Comparison of ENCODE assay signal across 1 cellular context in the genomic region with DNA sequence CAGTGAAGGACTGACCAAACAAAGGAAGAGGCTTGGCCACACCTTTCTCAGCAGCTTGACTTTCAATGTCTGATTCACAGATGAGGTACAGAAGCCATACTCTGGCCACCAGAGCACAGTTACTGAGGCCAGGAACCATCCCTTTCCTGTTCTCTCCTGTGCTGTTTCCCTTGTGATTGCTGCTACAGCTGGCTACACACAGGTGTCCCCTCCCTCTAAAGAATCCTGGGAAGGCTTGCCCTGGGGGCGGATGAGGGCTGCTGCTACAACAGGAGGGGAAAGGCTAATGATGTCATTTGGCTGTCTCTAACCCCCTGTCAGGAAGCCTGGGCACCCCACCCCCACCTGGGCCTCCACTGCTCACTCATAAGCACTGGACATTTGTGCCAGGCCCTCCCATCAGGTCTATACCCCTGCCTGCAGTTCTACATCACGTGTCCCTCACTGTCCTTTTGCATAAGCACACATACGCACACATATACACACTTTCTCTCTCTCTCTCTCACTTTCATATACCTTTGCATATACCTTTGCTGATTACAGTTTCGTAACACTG.
TF ChIP-seq lines count a peak whose summit lies in the region.

No MANE protein-coding gene starts in this region.

TF ChIP-seq in GM12878, 131 proteins besides CTCF, POLR2A, EP300 and RAD21:
- TF ChIP-seq, protein P1, sequence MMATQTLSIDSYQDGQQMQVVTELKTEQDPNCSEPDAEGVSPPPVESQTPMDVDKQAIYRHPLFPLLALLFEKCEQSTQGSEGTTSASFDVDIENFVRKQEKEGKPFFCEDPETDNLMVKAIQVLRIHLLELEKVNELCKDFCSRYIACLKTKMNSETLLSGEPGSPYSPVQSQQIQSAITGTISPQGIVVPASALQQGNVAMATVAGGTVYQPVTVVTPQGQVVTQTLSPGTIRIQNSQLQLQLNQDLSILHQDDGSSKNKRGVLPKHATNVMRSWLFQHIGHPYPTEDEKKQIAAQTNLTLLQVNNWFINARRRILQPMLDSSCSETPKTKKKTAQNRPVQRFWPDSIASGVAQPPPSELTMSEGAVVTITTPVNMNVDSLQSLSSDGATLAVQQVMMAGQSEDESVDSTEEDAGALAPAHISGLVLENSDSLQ (IDR thresholded peaks at IDR 0.05) = peak; percentile 36; the same call in 1 of the 2 replicates
- peak; percentile 35; the same call in 1 of the 2 replicates for TF ChIP-seq MEF2A (IDR thresholded peaks at IDR 0.05; ENCODE audit: insufficient read depth, low read depth, low read length)
- TF ChIP-seq POU2F2 (IDR thresholded peaks at IDR 0.05; ENCODE audit: borderline replicate concordance, low read depth, low read length) = peak; percentile 96
- TF ChIP-seq IRF4 (IDR thresholded peaks at IDR 0.05; ENCODE audit: low read depth, low read length) = peak; percentile 78; the same call in 1 of the 2 replicates
- TF ChIP-seq BRCA1 (IDR thresholded peaks at IDR 0.05; ENCODE audit: low read depth, low read length) = no peak
- TF ChIP-seq, protein P2, sequence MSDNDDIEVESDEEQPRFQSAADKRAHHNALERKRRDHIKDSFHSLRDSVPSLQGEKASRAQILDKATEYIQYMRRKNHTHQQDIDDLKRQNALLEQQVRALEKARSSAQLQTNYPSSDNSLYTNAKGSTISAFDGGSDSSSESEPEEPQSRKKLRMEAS (IDR thresholded peaks at IDR 0.05; ENCODE audit: low read depth, low read length) = 0 out of 2 replicates have a peak, but pooled peaks have one; percentile 30
- peak in 1 of 2 experiments; percentile 38; a peak in 1 of 4 replicates for TF ChIP-seq ETV6 (conservative IDR thresholded peaks at IDR 0.05 in 1 of 2, IDR thresholded peaks at IDR 0.05 in 1 of 2; ENCODE audit: borderline replicate concordance in 1 of 2, low read depth in 1 of 2)
- 0 out of 2 replicates have a peak, but pooled peaks have one; percentile 53 for TF ChIP-seq CREB1 (IDR thresholded peaks at IDR 0.05; ENCODE audit: low read depth)
- peak; percentile 78 to 92 for TF ChIP-seq BHLHE40 (IDR thresholded peaks at IDR 0.05; ENCODE audit: borderline replicate concordance in 1 of 2, low read depth in 2 of 2, low read length in 1 of 2)
- TF ChIP-seq CREM (IDR thresholded peaks at IDR 0.05; ENCODE audit: low read depth) = 0 out of 2 replicates have a peak, but pooled peaks have one; percentile 34
- TF ChIP-seq NBN (IDR thresholded peaks at IDR 0.05) = no peak
- peak; percentile 28; the same call in 1 of the 2 replicates for TF ChIP-seq ATF7 (IDR thresholded peaks at IDR 0.05; ENCODE audit: low read depth)
- no peak for TF ChIP-seq ZNF687 (IDR thresholded peaks at IDR 0.05)
- peak; percentile 28 to 52; a peak in 1 of 4 replicates for TF ChIP-seq IKZF2 (IDR thresholded peaks at IDR 0.05)
- TF ChIP-seq, protein P3, sequence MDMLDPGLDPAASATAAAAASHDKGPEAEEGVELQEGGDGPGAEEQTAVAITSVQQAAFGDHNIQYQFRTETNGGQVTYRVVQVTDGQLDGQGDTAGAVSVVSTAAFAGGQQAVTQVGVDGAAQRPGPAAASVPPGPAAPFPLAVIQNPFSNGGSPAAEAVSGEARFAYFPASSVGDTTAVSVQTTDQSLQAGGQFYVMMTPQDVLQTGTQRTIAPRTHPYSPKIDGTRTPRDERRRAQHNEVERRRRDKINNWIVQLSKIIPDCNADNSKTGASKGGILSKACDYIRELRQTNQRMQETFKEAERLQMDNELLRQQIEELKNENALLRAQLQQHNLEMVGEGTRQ (IDR thresholded peaks at IDR 0.05; ENCODE audit: borderline replicate concordance, low read depth, low read length) = peak; percentile 55
- TF ChIP-seq, protein P4, sequence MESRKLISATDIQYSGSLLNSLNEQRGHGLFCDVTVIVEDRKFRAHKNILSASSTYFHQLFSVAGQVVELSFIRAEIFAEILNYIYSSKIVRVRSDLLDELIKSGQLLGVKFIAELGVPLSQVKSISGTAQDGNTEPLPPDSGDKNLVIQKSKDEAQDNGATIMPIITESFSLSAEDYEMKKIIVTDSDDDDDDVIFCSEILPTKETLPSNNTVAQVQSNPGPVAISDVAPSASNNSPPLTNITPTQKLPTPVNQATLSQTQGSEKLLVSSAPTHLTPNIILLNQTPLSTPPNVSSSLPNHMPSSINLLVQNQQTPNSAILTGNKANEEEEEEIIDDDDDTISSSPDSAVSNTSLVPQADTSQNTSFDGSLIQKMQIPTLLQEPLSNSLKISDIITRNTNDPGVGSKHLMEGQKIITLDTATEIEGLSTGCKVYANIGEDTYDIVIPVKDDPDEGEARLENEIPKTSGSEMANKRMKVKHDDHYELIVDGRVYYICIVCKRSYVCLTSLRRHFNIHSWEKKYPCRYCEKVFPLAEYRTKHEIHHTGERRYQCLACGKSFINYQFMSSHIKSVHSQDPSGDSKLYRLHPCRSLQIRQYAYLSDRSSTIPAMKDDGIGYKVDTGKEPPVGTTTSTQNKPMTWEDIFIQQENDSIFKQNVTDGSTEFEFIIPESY (IDR thresholded peaks at IDR 0.05) = no peak
- peak; percentile 84 for TF ChIP-seq USF1 (IDR thresholded peaks at IDR 0.05; ENCODE audit: borderline replicate concordance, extremely low read length, insufficient read depth, low read depth, low read length)
- TF ChIP-seq KAT2A (conservative IDR thresholded peaks at IDR 0.05; ENCODE audit: control insufficient read depth, low read depth, low read length) = no peak
- no peak for TF ChIP-seq ZNF207 (IDR thresholded peaks at IDR 0.05; ENCODE audit: borderline replicate concordance)
- peak; percentile 37; the same call in 1 of the 2 replicates for TF ChIP-seq EED (IDR thresholded peaks at IDR 0.05; ENCODE audit: low read depth)
- no peak for TF ChIP-seq KDM1A (IDR thresholded peaks at IDR 0.05; ENCODE audit: borderline replicate concordance)
- TF ChIP-seq MTA3 (IDR thresholded peaks at IDR 0.05; ENCODE audit: borderline replicate concordance, low read length) = no peak
- peak; percentile 64; the same call in 1 of the 2 replicates for TF ChIP-seq RAD51 (IDR thresholded peaks at IDR 0.05)
- no peak for TF ChIP-seq TARDBP (IDR thresholded peaks at IDR 0.05; ENCODE audit: borderline replicate concordance)
- no peak for TF ChIP-seq SIN3A (IDR thresholded peaks at IDR 0.05; ENCODE audit: low read depth, low read length)
- TF ChIP-seq HDAC6 (IDR thresholded peaks at IDR 0.05; ENCODE audit: unreplicated experiment) = no peak
- TF ChIP-seq SMAD5 (IDR thresholded peaks at IDR 0.05; ENCODE audit: low read depth) = no peak
- TF ChIP-seq RUNX3 (IDR thresholded peaks at IDR 0.05; ENCODE audit: low read length) = peak; percentile 25; the same call in 1 of the 2 replicates
- no peak for TF ChIP-seq MYB (IDR thresholded peaks at IDR 0.05; ENCODE audit: borderline replicate concordance, low read depth, low read length)
- peak; percentile 36; the same call in 1 of the 2 replicates for TF ChIP-seq ATF2 (IDR thresholded peaks at IDR 0.05; ENCODE audit: low read length)
- TF ChIP-seq HSF1 (IDR thresholded peaks at IDR 0.05; ENCODE audit: low read depth, low read length) = no peak
